1 cellular context compared by ENCODE assay signal in genomic region chr16:19372541-19372940, GRCh38. TPM values are rescaled to one million over a fixed set of nuclear protein-coding genes. Genes with fewer than 3 reads are reported as not detected.
"Had no signal": no experiment of that assay in that cellular context is flagged by ENCODE, and none has a peak within 500 bp of the region (broad histone marks: within the 10 kb centered on the region; RNA-seq: fewer than 3 reads in every experiment).

No MANE protein-coding gene starts in this region.

RNA-seq across cellular contexts. Expression of gene TMC5, which starts 45.1 kb away (rescaled TPM):
- total RNA-seq: LHCN-M2 had no signal
